ENCODE assay signal across 1 cellular context in the genomic region with DNA sequence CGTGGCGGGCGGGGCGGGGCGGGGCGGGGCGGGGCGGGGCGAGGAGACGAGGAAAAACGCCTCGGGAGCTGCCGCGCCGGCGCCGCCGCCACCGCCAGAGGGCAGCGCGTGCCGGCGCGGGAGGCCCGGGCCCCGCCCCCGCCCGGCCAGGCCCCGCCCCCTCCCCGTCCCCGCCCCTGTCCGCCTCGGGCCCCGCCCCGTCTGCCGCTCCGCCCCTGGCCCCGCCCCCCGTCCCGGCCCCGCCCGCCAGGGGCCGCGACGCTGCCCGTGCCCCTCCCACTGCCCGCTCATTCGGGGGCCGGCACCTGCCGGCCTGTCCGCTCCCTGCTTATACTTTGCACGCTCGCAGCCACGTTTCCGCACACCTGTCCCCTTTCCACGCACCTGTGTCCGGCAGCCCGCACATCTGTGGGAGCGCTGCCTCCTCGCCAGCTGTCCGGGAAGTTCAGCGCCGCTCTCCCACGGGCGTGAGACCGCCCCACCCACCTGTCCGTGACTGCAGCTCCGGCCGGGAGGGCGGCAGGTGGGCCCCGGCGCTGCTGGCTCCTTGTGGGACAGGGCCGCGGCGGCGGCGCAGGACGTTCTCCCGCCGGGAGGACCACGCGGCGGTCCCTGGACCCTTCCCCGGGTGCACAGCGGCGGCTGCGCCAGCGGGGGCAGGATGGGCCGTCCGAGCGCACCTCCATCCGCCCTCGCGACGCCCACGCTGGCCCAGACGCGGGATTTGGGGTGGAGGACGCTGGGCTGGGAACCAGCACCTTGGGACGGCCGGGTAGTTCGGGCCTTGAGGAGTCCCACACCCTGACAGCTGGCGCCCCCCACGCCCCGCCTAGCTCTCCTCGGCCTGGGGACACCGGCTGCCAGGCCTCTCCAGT.
TF ChIP-seq lines count a peak whose summit lies in the region.

No MANE protein-coding gene starts in this region.

TF ChIP-seq in HepG2, 621 proteins besides CTCF, POLR2A, EP300 and RAD21 (continued from another document and continues in another):
- TF ChIP-seq, protein P1, sequence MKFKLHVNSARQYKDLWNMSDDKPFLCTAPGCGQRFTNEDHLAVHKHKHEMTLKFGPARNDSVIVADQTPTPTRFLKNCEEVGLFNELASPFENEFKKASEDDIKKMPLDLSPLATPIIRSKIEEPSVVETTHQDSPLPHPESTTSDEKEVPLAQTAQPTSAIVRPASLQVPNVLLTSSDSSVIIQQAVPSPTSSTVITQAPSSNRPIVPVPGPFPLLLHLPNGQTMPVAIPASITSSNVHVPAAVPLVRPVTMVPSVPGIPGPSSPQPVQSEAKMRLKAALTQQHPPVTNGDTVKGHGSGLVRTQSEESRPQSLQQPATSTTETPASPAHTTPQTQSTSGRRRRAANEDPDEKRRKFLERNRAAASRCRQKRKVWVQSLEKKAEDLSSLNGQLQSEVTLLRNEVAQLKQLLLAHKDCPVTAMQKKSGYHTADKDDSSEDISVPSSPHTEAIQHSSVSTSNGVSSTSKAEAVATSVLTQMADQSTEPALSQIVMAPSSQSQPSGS (CRISPR knock-in tag; IDR thresholded peaks at IDR 0.05) = no peak
- TF ChIP-seq ZNF552 (CRISPR knock-in tag; IDR thresholded peaks at IDR 0.05; ENCODE audit: borderline replicate concordance) (no peak), HCFC1 (IDR thresholded peaks at IDR 0.05; ENCODE audit: low read depth, low read length) (peak; percentile 31; the same call in 1 of the 2 replicates), SAFB2 (CRISPR knock-in tag; IDR thresholded peaks at IDR 0.05; ENCODE audit: borderline replicate concordance, low read depth) (0 out of 2 replicates have a peak, but pooled peaks have one; percentile 26), ZNF253 (CRISPR knock-in tag; IDR thresholded peaks at IDR 0.05; ENCODE audit: borderline replicate concordance) (no peak), SMAD9 (CRISPR knock-in tag; IDR thresholded peaks at IDR 0.05) (no peak), ZNF17 (CRISPR knock-in tag; IDR thresholded peaks at IDR 0.05) (no peak), ZNF713 (CRISPR knock-in tag; IDR thresholded peaks at IDR 0.05) (no peak), ZBTB7A (CRISPR knock-in tag; IDR thresholded peaks at IDR 0.05) (no peak), ZNF670 (CRISPR knock-in tag; IDR thresholded peaks at IDR 0.05; ENCODE audit: borderline replicate concordance) (no peak), PHF21A (CRISPR knock-in tag; IDR thresholded peaks at IDR 0.05) (no peak), ZNF550 (CRISPR knock-in tag; IDR thresholded peaks at IDR 0.05; ENCODE audit: borderline replicate concordance) (no peak), ZNF343 (CRISPR knock-in tag; IDR thresholded peaks at IDR 0.05) (no peak), ATF1 (CRISPR knock-in tag; IDR thresholded peaks at IDR 0.05) (no peak), HDAC6 (IDR thresholded peaks at IDR 0.05; ENCODE audit: low read depth, low read length) (no peak), PAWR (CRISPR knock-in tag; IDR thresholded peaks at IDR 0.05; ENCODE audit: borderline replicate concordance) (no peak), EED (CRISPR knock-in tag; IDR thresholded peaks at IDR 0.05) (peak; percentile 38; the same call in 1 of the 2 replicates), FOXA1 (IDR thresholded peaks at IDR 0.05) (no peak), FOXA1 (CRISPR knock-in tag; IDR thresholded peaks at IDR 0.05) (no peak), ZFP90 (CRISPR knock-in tag; IDR thresholded peaks at IDR 0.05; ENCODE audit: borderline replicate concordance) (peak; percentile 47; the same call in 1 of the 2 replicates), HNRNPK (IDR thresholded peaks at IDR 0.05; ENCODE audit: low read depth, low read length, poor library complexity, severe bottlenecking) (no peak), ZSCAN20 (CRISPR knock-in tag; IDR thresholded peaks at IDR 0.05; ENCODE audit: borderline replicate concordance) (peak; percentile 35; the same call in 1 of the 2 replicates), ZNF260 (CRISPR knock-in tag; IDR thresholded peaks at IDR 0.05; ENCODE audit: borderline replicate concordance, low read depth) (no peak), SATB2 (CRISPR knock-in tag; IDR thresholded peaks at IDR 0.05) (no peak), ZNF335 (CRISPR knock-in tag; IDR thresholded peaks at IDR 0.05) (no peak), NFYB (CRISPR knock-in tag; IDR thresholded peaks at IDR 0.05) (no peak)
- TF ChIP-seq, protein P2, sequence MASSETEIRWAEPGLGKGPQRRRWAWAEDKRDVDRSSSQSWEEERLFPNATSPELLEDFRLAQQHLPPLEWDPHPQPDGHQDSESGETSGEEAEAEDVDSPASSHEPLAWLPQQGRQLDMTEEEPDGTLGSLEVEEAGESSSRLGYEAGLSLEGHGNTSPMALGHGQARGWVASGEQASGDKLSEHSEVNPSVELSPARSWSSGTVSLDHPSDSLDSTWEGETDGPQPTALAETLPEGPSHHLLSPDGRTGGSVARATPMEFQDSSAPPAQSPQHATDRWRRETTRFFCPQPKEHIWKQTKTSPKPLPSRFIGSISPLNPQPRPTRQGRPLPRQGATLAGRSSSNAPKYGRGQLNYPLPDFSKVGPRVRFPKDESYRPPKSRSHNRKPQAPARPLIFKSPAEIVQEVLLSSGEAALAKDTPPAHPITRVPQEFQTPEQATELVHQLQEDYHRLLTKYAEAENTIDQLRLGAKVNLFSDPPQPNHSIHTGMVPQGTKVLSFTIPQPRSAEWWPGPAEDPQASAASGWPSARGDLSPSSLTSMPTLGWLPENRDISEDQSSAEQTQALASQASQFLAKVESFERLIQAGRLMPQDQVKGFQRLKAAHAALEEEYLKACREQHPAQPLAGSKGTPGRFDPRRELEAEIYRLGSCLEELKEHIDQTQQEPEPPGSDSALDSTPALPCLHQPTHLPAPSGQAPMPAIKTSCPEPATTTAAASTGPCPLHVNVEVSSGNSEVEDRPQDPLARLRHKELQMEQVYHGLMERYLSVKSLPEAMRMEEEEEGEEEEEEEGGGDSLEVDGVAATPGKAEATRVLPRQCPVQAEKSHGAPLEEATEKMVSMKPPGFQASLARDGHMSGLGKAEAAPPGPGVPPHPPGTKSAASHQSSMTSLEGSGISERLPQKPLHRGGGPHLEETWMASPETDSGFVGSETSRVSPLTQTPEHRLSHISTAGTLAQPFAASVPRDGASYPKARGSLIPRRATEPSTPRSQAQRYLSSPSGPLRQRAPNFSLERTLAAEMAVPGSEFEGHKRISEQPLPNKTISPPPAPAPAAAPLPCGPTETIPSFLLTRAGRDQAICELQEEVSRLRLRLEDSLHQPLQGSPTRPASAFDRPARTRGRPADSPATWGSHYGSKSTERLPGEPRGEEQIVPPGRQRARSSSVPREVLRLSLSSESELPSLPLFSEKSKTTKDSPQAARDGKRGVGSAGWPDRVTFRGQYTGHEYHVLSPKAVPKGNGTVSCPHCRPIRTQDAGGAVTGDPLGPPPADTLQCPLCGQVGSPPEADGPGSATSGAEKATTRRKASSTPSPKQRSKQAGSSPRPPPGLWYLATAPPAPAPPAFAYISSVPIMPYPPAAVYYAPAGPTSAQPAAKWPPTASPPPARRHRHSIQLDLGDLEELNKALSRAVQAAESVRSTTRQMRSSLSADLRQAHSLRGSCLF (CRISPR knock-in tag; IDR thresholded peaks at IDR 0.05; ENCODE audit: borderline replicate concordance) = no peak
- TF ChIP-seq, protein P3, sequence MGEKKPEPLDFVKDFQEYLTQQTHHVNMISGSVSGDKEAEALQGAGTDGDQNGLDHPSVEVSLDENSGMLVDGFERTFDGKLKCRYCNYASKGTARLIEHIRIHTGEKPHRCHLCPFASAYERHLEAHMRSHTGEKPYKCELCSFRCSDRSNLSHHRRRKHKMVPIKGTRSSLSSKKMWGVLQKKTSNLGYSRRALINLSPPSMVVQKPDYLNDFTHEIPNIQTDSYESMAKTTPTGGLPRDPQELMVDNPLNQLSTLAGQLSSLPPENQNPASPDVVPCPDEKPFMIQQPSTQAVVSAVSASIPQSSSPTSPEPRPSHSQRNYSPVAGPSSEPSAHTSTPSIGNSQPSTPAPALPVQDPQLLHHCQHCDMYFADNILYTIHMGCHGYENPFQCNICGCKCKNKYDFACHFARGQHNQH (CRISPR knock-in tag; IDR thresholded peaks at IDR 0.05) = 0 out of 2 replicates have a peak, but pooled peaks have one; percentile 13
- TF ChIP-seq, protein P4, sequence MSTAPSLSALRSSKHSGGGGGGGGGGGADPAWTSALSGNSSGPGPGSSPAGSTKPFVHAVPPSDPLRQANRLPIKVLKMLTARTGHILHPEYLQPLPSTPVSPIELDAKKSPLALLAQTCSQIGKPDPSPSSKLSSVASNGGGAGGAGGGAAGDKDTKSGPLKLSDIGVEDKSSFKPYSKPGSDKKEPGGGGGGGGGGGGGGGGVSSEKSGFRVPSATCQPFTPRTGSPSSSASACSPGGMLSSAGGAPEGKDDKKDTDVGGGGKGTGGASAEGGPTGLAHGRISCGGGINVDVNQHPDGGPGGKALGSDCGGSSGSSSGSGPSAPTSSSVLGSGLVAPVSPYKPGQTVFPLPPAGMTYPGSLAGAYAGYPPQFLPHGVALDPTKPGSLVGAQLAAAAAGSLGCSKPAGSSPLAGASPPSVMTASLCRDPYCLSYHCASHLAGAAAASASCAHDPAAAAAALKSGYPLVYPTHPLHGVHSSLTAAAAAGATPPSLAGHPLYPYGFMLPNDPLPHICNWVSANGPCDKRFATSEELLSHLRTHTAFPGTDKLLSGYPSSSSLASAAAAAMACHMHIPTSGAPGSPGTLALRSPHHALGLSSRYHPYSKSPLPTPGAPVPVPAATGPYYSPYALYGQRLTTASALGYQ (CRISPR knock-in tag; IDR thresholded peaks at IDR 0.05) = no peak
- TF ChIP-seq, protein P5, sequence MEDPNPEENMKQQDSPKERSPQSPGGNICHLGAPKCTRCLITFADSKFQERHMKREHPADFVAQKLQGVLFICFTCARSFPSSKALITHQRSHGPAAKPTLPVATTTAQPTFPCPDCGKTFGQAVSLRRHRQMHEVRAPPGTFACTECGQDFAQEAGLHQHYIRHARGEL (CRISPR knock-in tag; IDR thresholded peaks at IDR 0.05) = no peak
- TF ChIP-seq, protein P6, sequence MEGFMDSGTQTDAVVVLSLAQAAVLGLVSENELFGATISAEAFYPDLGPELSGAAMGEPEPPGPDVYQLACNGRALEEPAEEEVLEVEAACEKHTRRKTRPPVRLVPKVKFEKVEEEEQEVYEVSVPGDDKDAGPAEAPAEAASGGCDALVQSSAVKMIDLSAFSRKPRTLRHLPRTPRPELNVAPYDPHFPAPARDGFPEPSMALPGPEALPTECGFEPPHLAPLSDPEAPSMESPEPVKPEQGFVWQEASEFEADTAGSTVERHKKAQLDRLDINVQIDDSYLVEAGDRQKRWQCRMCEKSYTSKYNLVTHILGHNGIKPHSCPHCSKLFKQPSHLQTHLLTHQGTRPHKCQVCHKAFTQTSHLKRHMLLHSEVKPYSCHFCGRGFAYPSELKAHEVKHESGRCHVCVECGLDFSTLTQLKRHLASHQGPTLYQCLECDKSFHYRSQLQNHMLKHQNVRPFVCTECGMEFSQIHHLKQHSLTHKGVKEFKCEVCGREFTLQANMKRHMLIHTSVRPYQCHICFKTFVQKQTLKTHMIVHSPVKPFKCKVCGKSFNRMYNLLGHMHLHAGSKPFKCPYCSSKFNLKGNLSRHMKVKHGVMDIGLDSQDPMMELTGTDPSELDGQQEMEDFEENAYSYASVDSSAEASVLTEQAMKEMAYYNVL (CRISPR knock-in tag; IDR thresholded peaks at IDR 0.05; ENCODE audit: borderline replicate concordance) = no peak
- TF ChIP-seq, protein P7, sequence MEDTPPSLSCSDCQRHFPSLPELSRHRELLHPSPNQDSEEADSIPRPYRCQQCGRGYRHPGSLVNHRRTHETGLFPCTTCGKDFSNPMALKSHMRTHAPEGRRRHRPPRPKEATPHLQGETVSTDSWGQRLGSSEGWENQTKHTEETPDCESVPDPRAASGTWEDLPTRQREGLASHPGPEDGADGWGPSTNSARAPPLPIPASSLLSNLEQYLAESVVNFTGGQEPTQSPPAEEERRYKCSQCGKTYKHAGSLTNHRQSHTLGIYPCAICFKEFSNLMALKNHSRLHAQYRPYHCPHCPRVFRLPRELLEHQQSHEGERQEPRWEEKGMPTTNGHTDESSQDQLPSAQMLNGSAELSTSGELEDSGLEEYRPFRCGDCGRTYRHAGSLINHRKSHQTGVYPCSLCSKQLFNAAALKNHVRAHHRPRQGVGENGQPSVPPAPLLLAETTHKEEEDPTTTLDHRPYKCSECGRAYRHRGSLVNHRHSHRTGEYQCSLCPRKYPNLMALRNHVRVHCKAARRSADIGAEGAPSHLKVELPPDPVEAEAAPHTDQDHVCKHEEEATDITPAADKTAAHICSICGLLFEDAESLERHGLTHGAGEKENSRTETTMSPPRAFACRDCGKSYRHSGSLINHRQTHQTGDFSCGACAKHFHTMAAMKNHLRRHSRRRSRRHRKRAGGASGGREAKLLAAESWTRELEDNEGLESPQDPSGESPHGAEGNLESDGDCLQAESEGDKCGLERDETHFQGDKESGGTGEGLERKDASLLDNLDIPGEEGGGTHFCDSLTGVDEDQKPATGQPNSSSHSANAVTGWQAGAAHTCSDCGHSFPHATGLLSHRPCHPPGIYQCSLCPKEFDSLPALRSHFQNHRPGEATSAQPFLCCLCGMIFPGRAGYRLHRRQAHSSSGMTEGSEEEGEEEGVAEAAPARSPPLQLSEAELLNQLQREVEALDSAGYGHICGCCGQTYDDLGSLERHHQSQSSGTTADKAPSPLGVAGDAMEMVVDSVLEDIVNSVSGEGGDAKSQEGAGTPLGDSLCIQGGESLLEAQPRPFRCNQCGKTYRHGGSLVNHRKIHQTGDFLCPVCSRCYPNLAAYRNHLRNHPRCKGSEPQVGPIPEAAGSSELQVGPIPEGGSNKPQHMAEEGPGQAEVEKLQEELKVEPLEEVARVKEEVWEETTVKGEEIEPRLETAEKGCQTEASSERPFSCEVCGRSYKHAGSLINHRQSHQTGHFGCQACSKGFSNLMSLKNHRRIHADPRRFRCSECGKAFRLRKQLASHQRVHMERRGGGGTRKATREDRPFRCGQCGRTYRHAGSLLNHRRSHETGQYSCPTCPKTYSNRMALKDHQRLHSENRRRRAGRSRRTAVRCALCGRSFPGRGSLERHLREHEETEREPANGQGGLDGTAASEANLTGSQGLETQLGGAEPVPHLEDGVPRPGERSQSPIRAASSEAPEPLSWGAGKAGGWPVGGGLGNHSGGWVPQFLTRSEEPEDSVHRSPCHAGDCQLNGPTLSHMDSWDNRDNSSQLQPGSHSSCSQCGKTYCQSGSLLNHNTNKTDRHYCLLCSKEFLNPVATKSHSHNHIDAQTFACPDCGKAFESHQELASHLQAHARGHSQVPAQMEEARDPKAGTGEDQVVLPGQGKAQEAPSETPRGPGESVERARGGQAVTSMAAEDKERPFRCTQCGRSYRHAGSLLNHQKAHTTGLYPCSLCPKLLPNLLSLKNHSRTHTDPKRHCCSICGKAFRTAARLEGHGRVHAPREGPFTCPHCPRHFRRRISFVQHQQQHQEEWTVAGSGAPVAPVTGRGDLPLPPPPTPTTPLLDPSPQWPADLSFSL (CRISPR knock-in tag; IDR thresholded peaks at IDR 0.05) = no peak
- TF ChIP-seq, protein P8, sequence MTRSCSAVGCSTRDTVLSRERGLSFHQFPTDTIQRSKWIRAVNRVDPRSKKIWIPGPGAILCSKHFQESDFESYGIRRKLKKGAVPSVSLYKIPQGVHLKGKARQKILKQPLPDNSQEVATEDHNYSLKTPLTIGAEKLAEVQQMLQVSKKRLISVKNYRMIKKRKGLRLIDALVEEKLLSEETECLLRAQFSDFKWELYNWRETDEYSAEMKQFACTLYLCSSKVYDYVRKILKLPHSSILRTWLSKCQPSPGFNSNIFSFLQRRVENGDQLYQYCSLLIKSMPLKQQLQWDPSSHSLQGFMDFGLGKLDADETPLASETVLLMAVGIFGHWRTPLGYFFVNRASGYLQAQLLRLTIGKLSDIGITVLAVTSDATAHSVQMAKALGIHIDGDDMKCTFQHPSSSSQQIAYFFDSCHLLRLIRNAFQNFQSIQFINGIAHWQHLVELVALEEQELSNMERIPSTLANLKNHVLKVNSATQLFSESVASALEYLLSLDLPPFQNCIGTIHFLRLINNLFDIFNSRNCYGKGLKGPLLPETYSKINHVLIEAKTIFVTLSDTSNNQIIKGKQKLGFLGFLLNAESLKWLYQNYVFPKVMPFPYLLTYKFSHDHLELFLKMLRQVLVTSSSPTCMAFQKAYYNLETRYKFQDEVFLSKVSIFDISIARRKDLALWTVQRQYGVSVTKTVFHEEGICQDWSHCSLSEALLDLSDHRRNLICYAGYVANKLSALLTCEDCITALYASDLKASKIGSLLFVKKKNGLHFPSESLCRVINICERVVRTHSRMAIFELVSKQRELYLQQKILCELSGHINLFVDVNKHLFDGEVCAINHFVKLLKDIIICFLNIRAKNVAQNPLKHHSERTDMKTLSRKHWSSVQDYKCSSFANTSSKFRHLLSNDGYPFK (CRISPR knock-in tag; IDR thresholded peaks at IDR 0.05; ENCODE audit: borderline replicate concordance) = no peak
